In genomic region chr18:3449702-3450357, GRCh38 we compare ENCODE assay signal across 8 cellular contexts. TPM values are rescaled to one million over a fixed set of nuclear protein-coding genes. Genes with fewer than 3 reads are reported as not detected.
DNase-seq lines count a peak whose midpoint lies in the region; ATAC-seq and TF ChIP-seq lines count a peak whose summit lies in the region.

TGIF1 (plus strand) TSS chr18:3450172; CDS start chr18:3450490, 318 bp downstream.

- no peaks in the 10 kb centered on the region for H3K9me3 Mint-ChIP-seq in CD4-positive, alpha-beta T cell
- no peaks in the 10 kb centered on the region for H3K9me3 Mint-ChIP-seq in nephron

- peak; percentile 30 to 63 (median 40) for DNase-seq in CD4-positive, alpha-beta T cell
- DNase-seq in HFF-Myc (ENCODE audit: extremely low read depth, low read depth) (no peak), OCI-M1 (lab: John Stamatoyannopoulos, UW) (peak; percentile 88), fibroblast of villous mesenchyme (ENCODE audit: low read depth) (peak; percentile 79), thyroid gland (peak; percentile 91)
- peak; percentile 33 to 59 (median 42) for DNase-seq in activated naive CD4-positive, alpha-beta T cell (lab: John Stamatoyannopoulos, UW)

- CTCF ChIA-PET in CD4-positive, alpha-beta T cell (lab: Charles Lee), result interaction anchor here (3.7 kb wide), 1 partner anchor 144 kb away, joined by 17 read pairs; no protein-coding TSS in a partner anchor

- peak within 1 kb of the TSS; percentile 98 for H3K27ac ChIP-seq in CD4-positive, alpha-beta T cell (ENCODE audit: low read depth, low read length)
- H3K27ac ChIP-seq in thyroid gland, result peak within 1 kb of the TSS; percentile 93 to 100 (median 98)

- no peaks in the 10 kb centered on the region for H3K27me3 ChIP-seq in CD4-positive, alpha-beta T cell (ENCODE audit: control insufficient read depth, insufficient read depth, low read length)
- H3K27me3 ChIP-seq in thyroid gland, result no peaks in the 10 kb centered on the region

- peaks cover 48% of the 10 kb centered on the region for H3K36me3 Mint-ChIP-seq in CD4-positive, alpha-beta T cell (ENCODE audit: low read depth)
- no peaks in the 10 kb centered on the region for H3K36me3 Mint-ChIP-seq in nephron (ENCODE audit: low read depth)

- 0 to 1% methylated on average over 25 to 26 of the region's 60 CpGs for WGBS in thyroid gland, 2 donors

- H3K4me1 Mint-ChIP-seq in CD4-positive, alpha-beta T cell (ENCODE audit: low read depth), result peaks cover 60% of the 10 kb centered on the region
- peaks cover 35% of the 10 kb centered on the region for H3K4me1 Mint-ChIP-seq in nephron

- H3K27me3 Mint-ChIP-seq in CD4-positive, alpha-beta T cell, result peaks cover 5% of the 10 kb centered on the region
- H3K27me3 Mint-ChIP-seq in nephron (ENCODE audit: low read depth), result peaks cover 3% of the 10 kb centered on the region

- H3K4me3 ChIP-seq in HFF-Myc (replicated peaks; ENCODE audit: low read depth, low read length) (peak within 1 kb of the TSS; percentile 79), fibroblast of villous mesenchyme (ENCODE audit: low read depth, low read length) (peak within 1 kb of the TSS; percentile 99), thyroid gland (replicated peaks in 1 of 3) (peak within 1 kb of the TSS; percentile 83 to 97 (median 96))

- H3K27ac Mint-ChIP-seq in CD4-positive, alpha-beta T cell, result peak within 1 kb of the TSS; percentile 99
- peak within 1 kb of the TSS; percentile 99 to 100 (median 99) for H3K27ac Mint-ChIP-seq in nephron

- no peak for TF ChIP-seq CTCF in CD4-positive, alpha-beta T cell (IDR thresholded peaks at IDR 0.05)
- TF ChIP-seq CTCF in HFF-Myc (IDR thresholded peaks at IDR 0.05; ENCODE audit: low read depth, low read length, missing control alignments) (no peak), fibroblast of villous mesenchyme (IDR thresholded peaks at IDR 0.05; ENCODE audit: insufficient read depth, low read depth, low read length) (no peak), nephron (IDR thresholded peaks at IDR 0.05; ENCODE audit: unreplicated experiment in 3 of 3) (no peak), thyroid gland (IDR thresholded peaks at IDR 0.05) (no peak)

- POLR2A ChIA-PET in CD4-positive, alpha-beta T cell (lab: Charles Lee), result interaction anchor here (0.7 to 9.4 kb wide), 21 partner anchors 10 to 1845 kb away, joined by 3 to 123 read pairs (median 12); partner anchors contain the start of genes MYL12A, MYL12B and ZBTB14

- peak; percentile 84 to 92 for TF ChIP-seq POLR2A in thyroid gland (IDR thresholded peaks at IDR 0.05)

- no peaks in the 10 kb centered on the region for H3K36me3 ChIP-seq in thyroid gland

- H3K9me3 ChIP-seq in CD4-positive, alpha-beta T cell (ENCODE audit: control insufficient read depth, low read length), result no peaks in the 10 kb centered on the region
- no peaks in the 10 kb centered on the region for H3K9me3 ChIP-seq in thyroid gland

- peak within 1 kb of the TSS; percentile 98 for H3K4me3 Mint-ChIP-seq in CD4-positive, alpha-beta T cell
- peak within 1 kb of the TSS; percentile 96 to 100 (median 99) for H3K4me3 Mint-ChIP-seq in nephron

- peaks cover 22 to 23% of the 10 kb centered on the region in 2 donors for H3K4me1 ChIP-seq in thyroid gland

- ATAC-seq in CD4-positive, alpha-beta T cell (ENCODE audit: poor library complexity), result no peak
- ATAC-seq in HG03175 (IDR thresholded peaks at IDR 0.05; ENCODE audit: unreplicated experiment), result no peak

- intact Hi-C loops in CD4-positive, alpha-beta T cell (cut with DNase I, micrococcal nuclease), result loop anchor here (2.0 to 10.0 kb wide), 10 partner anchors 68 to 793 kb away; partner anchors contain the start of genes MYL12B (in 2 of the 2), LPIN2 (in 1 of the 2) and SMCHD1 (in 1 of the 2)
- intact Hi-C loops in thyroid gland (cut with DNase I), result loop anchor here (5.0 to 10.0 kb wide), 2 partner anchors 147 to 165 kb away; no protein-coding TSS in a partner anchor

RNA-seq across cellular contexts. Expression of gene TGIF1, which starts in this region (rescaled TPM):
- total RNA-seq in CD4-positive, alpha-beta T cell, result 10 to 100 TPM; 54.6 to 55.4 TPM
- 114 and 136 TPM in 2 replicates for total RNA-seq in fibroblast of villous mesenchyme
- 10 to 100 TPM; 46.4 to 62.3 (median 52.3) TPM for total RNA-seq in thyroid gland
